22 cellular contexts compared by ENCODE assay signal in genomic region chr6:122652431-122652830, GRCh38. TPM values are rescaled to one million over a fixed set of nuclear protein-coding genes. Genes with fewer than 3 reads are reported as not detected.
A peak's percentile ranks its signal among the peaks of the same experiment; 100 is the strongest.
DNase-seq lines count a peak whose midpoint lies in the region; ATAC-seq, FAIRE-seq and TF ChIP-seq lines count a peak whose summit lies in the region.
"Had no signal": no experiment of that assay in that cellular context is flagged by ENCODE, and none has a peak within 500 bp of the region (broad histone marks: within the 10 kb centered on the region; RNA-seq: fewer than 3 reads in every experiment).

No MANE protein-coding gene starts in this region.

- FAIRE-seq in small intestine (lab: Jason Lieb, UNC): no peak

- H3K79me2 ChIP-seq in HCT116 (ENCODE audit: insufficient read depth, low read length): no peaks in the 10 kb centered on the region

- peak overlapping the region in 1 of 2 experiments; percentile 6; a peak in 1 of 4 replicates for H3K4me3 ChIP-seq in HCT116 (replicated peaks in 1 of 2; ENCODE audit: low read depth in 1 of 2, low read length in 2 of 2)
- no peak overlapping the region for H3K4me3 ChIP-seq in small intestine (ENCODE audit: low read depth in 1 of 2, low read length in 2 of 2)
- H3K4me3 ChIP-seq in testis: no peak overlapping the region
- H3K4me3 ChIP-seq: neural progenitor cell had no signal

- WGBS in small intestine, 3 donors: 72 to 87% (median 80%) methylated on average over 2 of the region's 2 CpGs
- WGBS in testis, 2 donors: 93% methylated on average over 2 of the region's 2 CpGs

- H4K20me1 ChIP-seq in HCT116 (ENCODE audit: insufficient read depth): no peaks in the 10 kb centered on the region

- H3K4me1 ChIP-seq in HCT116 (ENCODE audit: control insufficient read depth in 1 of 2, insufficient read depth in 2 of 2, low read length in 2 of 2): peaks cover 30 to 50% of the 10 kb centered on the region in 2 experiments
- H3K4me1 ChIP-seq in small intestine (ENCODE audit: control insufficient read depth in 2 of 2, insufficient read depth in 1 of 2, low read depth in 1 of 2, low read length in 1 of 2): no peaks in the 10 kb centered on the region
- H3K4me1 ChIP-seq in testis: no peaks in the 10 kb centered on the region
- H3K4me1 ChIP-seq: neural progenitor cell had no signal

- H3K9me3 ChIP-seq in HCT116 (ENCODE audit: control insufficient read depth in 1 of 2, insufficient read depth in 1 of 2, low read depth in 1 of 2, low read length in 2 of 2): no peaks in the 10 kb centered on the region
- H3K9me3 ChIP-seq in small intestine (ENCODE audit: control insufficient read depth, low read depth): no peaks in the 10 kb centered on the region
- H3K9me3 ChIP-seq in testis: no peaks in the 10 kb centered on the region

- H3K9ac ChIP-seq in HCT116 (ENCODE audit: low read length): no peak overlapping the region; the same call in 1 of the 2 replicates
- H3K9ac ChIP-seq: neural progenitor cell had no signal

- TF ChIP-seq CTCF in HCT116 (IDR thresholded peaks at IDR 0.05 in 2 of 3, conservative IDR thresholded peaks at IDR 0.05 in 1 of 3; ENCODE audit: borderline replicate concordance in 1 of 3, insufficient read depth in 1 of 3, low read depth in 2 of 3, low read length in 2 of 3) (no peak), testis (IDR thresholded peaks at IDR 0.05) (no peak), GM10266 (IDR thresholded peaks at IDR 0.05; ENCODE audit: control insufficient read depth, insufficient read depth, low read depth, missing control alignments) (no peak)

- BruUV-seq in HCT116 (replicated peaks; lab: Mats Ljungman, UMichigan): no TSS peak

- POLR2A ChIA-PET in HCT116 (lab: Charles Lee): interaction anchor here (0.8 kb wide), 1 partner anchor 42 kb away, joined by 3 read pairs; the partner anchor contains the start of gene PKIB

- H3K27ac ChIP-seq in HCT116 (ENCODE audit: low read depth, low read length): peak overlapping the region; percentile 63; the same call in 1 of the 2 replicates
- H3K27ac ChIP-seq in small intestine (ENCODE audit: low read depth in 1 of 2, low read length in 1 of 2): no peak overlapping the region
- H3K27ac ChIP-seq in testis: no peak overlapping the region
- H3K27ac ChIP-seq: neural progenitor cell had no signal

- no peak for TF ChIP-seq RAD21 in HCT116 (IDR thresholded peaks at IDR 0.05; ENCODE audit: low read depth)

- H3K27me3 ChIP-seq in HCT116 (ENCODE audit: insufficient read depth, low read length) (no peaks in the 10 kb centered on the region), small intestine (ENCODE audit: control insufficient read depth in 2 of 2, insufficient read depth in 2 of 2, low read length in 2 of 2) (no peaks in the 10 kb centered on the region), testis (no peaks in the 10 kb centered on the region)
- H3K27me3 ChIP-seq: neural progenitor cell had no signal

- peak overlapping the region; percentile 63 for H3K4me2 ChIP-seq in HCT116 (ENCODE audit: low read length)
- H3K4me2 ChIP-seq: neural progenitor cell had no signal

- peak; percentile 62 for ATAC-seq in HCT116
- ATAC-seq in HG03432 (IDR thresholded peaks at IDR 0.05; ENCODE audit: unreplicated experiment): no peak
- ATAC-seq: activated naive CD8-positive, alpha-beta T cell treated with anti-CD3 and anti-CD28 coated beads, Interleukin-2, amount 50 U/mL, for 24 hours; activated T-helper 17 cell treated with anti-CD3 and anti-CD28 coated beads, Interleukin-2, amount 50 U/mL, for 72 hours; right cardiac atrium; stimulated activated naive CD8-positive, alpha-beta T cell treated with anti-CD3 and anti-CD28 coated beads, Interleukin-15, Interleukin-2, amounts not matched to agents 100 U/mL and 50 U/mL, for 24 hours had no signal

- no peaks in the 10 kb centered on the region; the same call in 1 of the 2 replicates for H3K9me2 ChIP-seq in HCT116 (ENCODE audit: insufficient read depth)

- intact Hi-C loops in HCT116 (cut with micrococcal nuclease) (no loop called here), testis (cut with DNase I; ENCODE audit: low total_unique reads) (no loop called here)

- DNase-seq in HCT116 (ENCODE audit: low read depth, low spot score): no peak
- DNase-seq in amniotic epithelial cell (ENCODE audit: low read depth): peak; percentile 32
- DNase-seq in glomerular visceral epithelial cell (ENCODE audit: extremely low spot score): peak; percentile 38
- peak; percentile 51 for DNase-seq in small intestine
- DNase-seq in testis: no peak
- DNase-seq in GM10266 (ENCODE audit: extremely low spot score): no peak
- DNase-seq in SHP77 treated with DMSO at 0.1 percent for 48 hours (lab: John Stamatoyannopoulos, UW): no peak
- DNase-seq: activated CD4-positive, CD25-positive, alpha-beta regulatory T cell treated with anti-CD3 and anti-CD28 coated beads, Interleukin-2, amount 50 U/mL, for 72 hours; activated naive CD8-positive, alpha-beta T cell treated with anti-CD3 and anti-CD28 coated beads, Interleukin-2, amount 50 U/mL, for 24 hours; effector memory CD4-positive, alpha-beta T cell; HFFc6; hippocampal formation; Kasumi-1; NCI-H1105; NCI-H2107; NCI-H526; OCI-M1; right cardiac atrium; stimulated activated naive CD8-positive, alpha-beta T cell treated with anti-CD3 and anti-CD28 coated beads, Interleukin-15, Interleukin-2, amounts not matched to agents 100 U/mL and 50 U/mL, for 24 hours had no signal

- peak overlapping the region; percentile 13 for H2AFZ ChIP-seq in HCT116 (ENCODE audit: low read depth, low read length, poor library complexity, severe bottlenecking)
- H2AFZ ChIP-seq: neural progenitor cell had no signal

- CTCF ChIA-PET in HCT116 (lab: Charles Lee): interaction anchor here (1.3 kb wide), 1 partner anchor 187 kb away, joined by 3 read pairs; no protein-coding TSS in a partner anchor

- RAD21 ChIA-PET in HCT116 (lab: Charles Lee; ENCODE audit: low non-redundant PET in 1 of 2, low total read pairs in 2 of 2, uncharacterized antibody in 2 of 2, unreplicated experiment in 2 of 2): interaction anchor here (0.7 kb wide), 2 partner anchors 10 to 32 kb away, joined by 3 to 4 read pairs; no protein-coding TSS in a partner anchor

- TF ChIP-seq POLR2A in HCT116 (IDR thresholded peaks at IDR 0.05; ENCODE audit: borderline replicate concordance, extremely low read depth, insufficient read depth, insufficient read length): no peak
- no peak for TF ChIP-seq POLR2A in testis (IDR thresholded peaks at IDR 0.05)

- no peaks in the 10 kb centered on the region for H3K36me3 ChIP-seq in HCT116 (ENCODE audit: control insufficient read depth in 1 of 2, insufficient read depth in 2 of 2, low read length in 2 of 2)
- H3K36me3 ChIP-seq in small intestine (ENCODE audit: control insufficient read depth in 2 of 2, insufficient read depth in 2 of 2, low read length in 2 of 2): no peaks in the 10 kb centered on the region
- no peaks in the 10 kb centered on the region for H3K36me3 ChIP-seq in testis (ENCODE audit: low read depth, missing control alignments)
- H3K36me3 ChIP-seq: neural progenitor cell had no signal

TF ChIP-seq in HCT116, 20 proteins besides CTCF, POLR2A, EP300 and RAD21:
- TF ChIP-seq CBX3 (IDR thresholded peaks at IDR 0.05; ENCODE audit: low read depth) (no peak; the same call in 1 of the 2 replicates), FOSL1 (IDR thresholded peaks at IDR 0.05; ENCODE audit: low read depth) (peak; percentile 63)

RNA-seq across cellular contexts. Expression of gene PKIB, which starts 42.2 kb away (rescaled TPM):
- 24.0 TPM for total RNA-seq in HCT116 (2021; ENCODE audit: unreplicated experiment)
- polyA plus RNA-seq in HCT116 (2012): 17.1 and 20.8 TPM in 2 replicates
- 10 to 100 TPM in 2 of 3 donors, 1 to 10 TPM in 1; 6.5 to 59.5 (median 50.3) TPM for polyA plus RNA-seq in small intestine
- 1 to 10 TPM; 1.4 to 3.3 TPM for total RNA-seq in testis
- polyA plus RNA-seq in testis (ENCODE audit: insufficient read depth, low read depth, low replicate concordance): 5.0 TPM

Comparison
In these comparisons a context has a peak if more than half of its experiments do, and no peak if none do; other contexts are left out.
1. DNase-seq: peak in amniotic epithelial cell (single experiment), glomerular visceral epithelial cell (single experiment) and small intestine (single experiment); none in HCT116 (single experiment), testis (single experiment), GM10266 (single experiment) and SHP77 treated with DMSO at 0.1 percent for 48 hours (single experiment).